ENCODE assay signal across 10 cellular contexts in the genomic region with DNA sequence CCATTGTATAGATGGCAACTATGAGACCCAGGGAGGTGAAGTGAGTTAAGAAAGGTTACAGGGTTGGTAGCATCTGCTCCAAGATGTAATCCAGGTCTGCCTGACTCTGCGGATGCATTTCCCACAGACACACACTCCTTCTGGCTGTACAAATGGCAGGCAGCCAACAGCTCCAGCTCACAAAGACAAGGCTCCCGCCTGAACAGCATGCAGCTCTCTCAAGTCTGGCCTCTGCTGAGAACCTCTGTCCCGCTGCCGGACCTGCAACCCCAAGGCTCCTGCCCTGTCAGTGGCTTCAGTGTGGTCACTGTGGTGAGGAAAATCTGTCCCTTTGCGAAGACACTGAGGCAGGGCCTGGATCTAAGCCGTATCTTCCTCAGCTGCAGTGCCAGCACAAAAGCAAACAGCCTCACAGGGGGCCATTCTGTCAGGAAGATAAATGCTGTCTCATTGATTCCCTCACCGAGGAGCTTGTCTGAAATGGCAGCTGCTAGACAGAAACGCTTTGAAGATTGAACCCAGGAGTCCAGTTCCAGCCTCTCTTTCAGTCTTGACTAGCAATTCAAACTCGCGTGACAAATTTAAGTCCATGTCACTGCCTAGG.
A peak's percentile ranks its signal among the peaks of the same experiment; 100 is the strongest.
DNase-seq lines count a peak whose midpoint lies in the region; ATAC-seq, FAIRE-seq and TF ChIP-seq lines count a peak whose summit lies in the region.
"Had no signal": no experiment of that assay in that cellular context is flagged by ENCODE, and none has a peak within 500 bp of the region (broad histone marks: within the 10 kb centered on the region; RNA-seq: fewer than 3 reads in every experiment).

No MANE protein-coding gene starts in this region.

- intact Hi-C loops in right lobe of liver (cut with DNase I) = loop anchor here in 1 of 2 donors (10.0 kb wide), 1 partner anchor 618 kb away; no protein-coding TSS in a partner anchor
- intact Hi-C loops in HepG2 (cut with micrococcal nuclease; ENCODE audit: unreplicated experiment) = loop anchor here (5.0 kb wide), 1 partner anchor 1025 kb away; no protein-coding TSS in a partner anchor
- intact Hi-C loops in right cardiac atrium (cut with DNase I) = loop anchor here in 1 of 4 donors (5.0 kb wide), 1 partner anchor 620 kb away; no protein-coding TSS in a partner anchor

- TF ChIP-seq POLR2A in right lobe of liver (IDR thresholded peaks at IDR 0.05) (no peak), HepG2 (IDR thresholded peaks at IDR 0.05; ENCODE audit: insufficient read depth in 1 of 2, low read depth in 2 of 2, low read length in 2 of 2) (no peak)

- no peaks in the 10 kb centered on the region for H3K4me1 Mint-ChIP-seq in progenitor cell of endocrine pancreas (ENCODE audit: low read depth)
- peaks cover 2 to 5% (median 2%) of the 10 kb centered on the region in 4 donors for H3K4me1 Mint-ChIP-seq in naive thymus-derived CD8-positive, alpha-beta T cell

- peaks cover 25% of the 10 kb centered on the region for H3K27me3 Mint-ChIP-seq in progenitor cell of endocrine pancreas
- peaks cover 23 to 53% (median 32%) of the 10 kb centered on the region in 5 donors for H3K27me3 Mint-ChIP-seq in naive thymus-derived CD8-positive, alpha-beta T cell

- H3K9ac ChIP-seq in HepG2 (ENCODE audit: insufficient read depth, low read depth, low read length) (no peak overlapping the region), SK-N-SH (no peak overlapping the region)

- FAIRE-seq in HepG2 (lab: Jason Lieb, UNC) = no peak

- H3K4me2 ChIP-seq in HepG2 (ENCODE audit: low read depth, low read length) = no peak overlapping the region
- no peak overlapping the region for H3K4me2 ChIP-seq in SK-N-SH

- in situ Hi-C loops in HepG2 (cut with HindIII; ENCODE audit: extremely low pct_ligation_motif_present, low pct_unique_long_range_greater_than_20kb) = loop anchor here (5.0 to 25.0 kb wide), 3 partner anchors 95 to 620 kb away; no protein-coding TSS in a partner anchor

- no peak for TF ChIP-seq CTCF in right lobe of liver (IDR thresholded peaks at IDR 0.05)
- no peak for TF ChIP-seq CTCF in HepG2 (CRISPR knock-in tag; IDR thresholded peaks at IDR 0.05)
- no peak for TF ChIP-seq CTCF in SK-N-SH (IDR thresholded peaks at IDR 0.05)
- TF ChIP-seq CTCF in progenitor cell of endocrine pancreas (IDR thresholded peaks at IDR 0.05; ENCODE audit: unreplicated experiment) = no peak

- POLR2A ChIA-PET in HepG2 (lab: Yijun Ruan, JAX) = no interaction called here
- POLR2A ChIA-PET in SK-N-SH (lab: Yijun Ruan, JAX) = no interaction called here
- POLR2A ChIA-PET in naive thymus-derived CD8-positive, alpha-beta T cell (lab: Charles Lee) = no interaction called here

- ATAC-seq in right lobe of liver (no peak), HepG2 (no peak), right cardiac atrium (peak in 1 of 2 donors; percentile 28), GM18868 (IDR thresholded peaks at IDR 0.05; ENCODE audit: unreplicated experiment) (no peak)
- no peak for ATAC-seq in naive thymus-derived CD8-positive, alpha-beta T cell
- ATAC-seq: HCT116 had no signal

- no peak overlapping the region for H3K4me3 ChIP-seq in right lobe of liver
- no peak overlapping the region for H3K4me3 ChIP-seq in HepG2 (replicated peaks in 1 of 3; ENCODE audit: insufficient read depth in 1 of 3, low read depth in 2 of 3, low read length in 3 of 3)
- H3K4me3 ChIP-seq in SK-N-SH (ENCODE audit: low read depth in 2 of 2, low read length in 1 of 2) = no peak overlapping the region
- no peak overlapping the region for H3K4me3 ChIP-seq in right cardiac atrium (ENCODE audit: low read length)
- H3K4me3 ChIP-seq: spleen had no signal

- H3K4me3 Mint-ChIP-seq in progenitor cell of endocrine pancreas (ENCODE audit: low read depth) = no peak overlapping the region
- no peak overlapping the region for H3K4me3 Mint-ChIP-seq in naive thymus-derived CD8-positive, alpha-beta T cell

- H2AFZ ChIP-seq in HepG2 (ENCODE audit: low read length) (no peak overlapping the region), SK-N-SH (ENCODE audit: low read depth) (no peak overlapping the region)

- CTCF ChIA-PET in HepG2 (lab: Yijun Ruan, JAX; ENCODE audit: low intra/inter-chr PET ratio, low total read pairs) = no interaction called here
- CTCF ChIA-PET in SK-N-SH (lab: Yijun Ruan, JAX) = interaction anchor here (0.6 to 3.6 kb wide), 14 partner anchors 37 to 1714 kb away, joined by 3 to 34 read pairs (median 4); partner anchors contain the start of gene DCC

- peaks cover 1% of the 10 kb centered on the region for H3K36me3 Mint-ChIP-seq in progenitor cell of endocrine pancreas (ENCODE audit: insufficient read depth)
- H3K36me3 Mint-ChIP-seq in naive thymus-derived CD8-positive, alpha-beta T cell = peaks cover 0 to 4% (median 0%) of the 10 kb centered on the region in 3 donors

- DNase-seq in right lobe of liver = peak in 2 of 3 donors; percentile 34 to 57
- no peak for DNase-seq in HepG2 (ENCODE audit: low spot score)
- DNase-seq in SK-N-SH = peak; percentile 58
- DNase-seq in right cardiac atrium = peak; percentile 27 to 57 (median 54)
- no peak for DNase-seq in progenitor cell of endocrine pancreas (ENCODE audit: low spot score, unreplicated experiment)
- no peak for DNase-seq in AG08395 (ENCODE audit: low spot score)
- no peak for DNase-seq in naive thymus-derived CD8-positive, alpha-beta T cell
- DNase-seq: spleen had no signal

- peaks cover 6% of the 10 kb centered on the region for H3K9me3 Mint-ChIP-seq in progenitor cell of endocrine pancreas (ENCODE audit: low read depth)
- peaks cover 0 to 10% (median 2%) of the 10 kb centered on the region in 9 donors for H3K9me3 Mint-ChIP-seq in naive thymus-derived CD8-positive, alpha-beta T cell

- H3F3A ChIP-seq in SK-N-SH (replicated peaks; ENCODE audit: insufficient read depth) = no peaks in the 10 kb centered on the region

- no peaks in the 10 kb centered on the region for H3K9me2 ChIP-seq in SK-N-SH

- no peak for TF ChIP-seq RAD21 in HepG2 (CRISPR knock-in tag; IDR thresholded peaks at IDR 0.05)
- peak; percentile 32 for TF ChIP-seq RAD21 in SK-N-SH (IDR thresholded peaks at IDR 0.05; ENCODE audit: low read length)

- no peak for TF ChIP-seq EP300 in HepG2 (IDR thresholded peaks at IDR 0.05; ENCODE audit: low read depth in 2 of 2, low read length in 2 of 2)
- TF ChIP-seq EP300 in HepG2 (CRISPR knock-in tag; IDR thresholded peaks at IDR 0.05; ENCODE audit: borderline replicate concordance) = no peak
- TF ChIP-seq EP300 in SK-N-SH (IDR thresholded peaks at IDR 0.05; ENCODE audit: borderline replicate concordance in 1 of 2, low read depth in 1 of 2, low read length in 1 of 2) = peak in 1 of 2 experiments; percentile 47; a peak in 1 of 4 replicates

- no TSS peak for BruUV-seq in HepG2 (replicated peaks; lab: Mats Ljungman, UMichigan)

- 43% methylated on average over 5 of the region's 10 CpGs for WGBS in right lobe of liver (ENCODE audit: insufficient coverage, low coverage, low lambda C conversion rate, missing lambda C conversion rate)
- 19% methylated on average over 7 of the region's 10 CpGs for WGBS in HepG2 (ENCODE audit: low lambda C conversion rate)
- 28% methylated on average over 8 of the region's 10 CpGs for WGBS in SK-N-SH (ENCODE audit: low lambda C conversion rate)
- 23% methylated on average over 10 of the region's 10 CpGs for WGBS in right cardiac atrium

- H3K4me1 ChIP-seq in right lobe of liver (no peaks in the 10 kb centered on the region), HepG2 (ENCODE audit: insufficient read depth, low read length) (no peaks in the 10 kb centered on the region), SK-N-SH (ENCODE audit: control insufficient read depth in 1 of 2, insufficient read depth in 2 of 2, low read depth in 1 of 2, low read length in 1 of 2) (peaks cover 0 to 17% of the 10 kb centered on the region in 2 experiments; a peak in 2 of 4 replicates), right cardiac atrium (ENCODE audit: control insufficient read depth, insufficient read depth, low read length) (no peaks in the 10 kb centered on the region)
- H3K4me1 ChIP-seq: spleen had no signal

- no peaks in the 10 kb centered on the region for H3K36me3 ChIP-seq in right lobe of liver
- no peaks in the 10 kb centered on the region for H3K36me3 ChIP-seq in HepG2 (replicated peaks in 1 of 2; ENCODE audit: control insufficient read depth in 1 of 2, insufficient read depth in 2 of 2, low read length in 2 of 2)
- H3K36me3 ChIP-seq in SK-N-SH (replicated peaks in 1 of 2; ENCODE audit: control insufficient read depth in 1 of 2, insufficient read depth in 2 of 2, low read length in 1 of 2) = no peaks in the 10 kb centered on the region
- H3K36me3 ChIP-seq: spleen had no signal

- H3K9me3 ChIP-seq in right lobe of liver (no peaks in the 10 kb centered on the region), HepG2 (ENCODE audit: low read length) (no peaks in the 10 kb centered on the region), SK-N-SH (no peaks in the 10 kb centered on the region), right cardiac atrium (ENCODE audit: control insufficient read depth, low read length) (no peaks in the 10 kb centered on the region)
- H3K9me3 ChIP-seq: spleen had no signal

- H3K27ac ChIP-seq in right lobe of liver = no peak overlapping the region
- H3K27ac ChIP-seq in HepG2 (ENCODE audit: extremely low read length, insufficient read depth, low read length) = no peak overlapping the region
- peak overlapping the region in 1 of 2 experiments; percentile 58; a peak in 2 of 4 replicates for H3K27ac ChIP-seq in SK-N-SH (ENCODE audit: low read depth in 2 of 2, low read length in 1 of 2)
- no peak overlapping the region for H3K27ac ChIP-seq in right cardiac atrium (ENCODE audit: low read length)
- H3K27ac ChIP-seq: spleen had no signal

- H3K27ac Mint-ChIP-seq in progenitor cell of endocrine pancreas = no peak overlapping the region
- no peak overlapping the region for H3K27ac Mint-ChIP-seq in naive thymus-derived CD8-positive, alpha-beta T cell

- H4K20me1 ChIP-seq in HepG2 (ENCODE audit: insufficient read depth, low read length) (no peaks in the 10 kb centered on the region), SK-N-SH (ENCODE audit: insufficient read depth) (no peaks in the 10 kb centered on the region)

- H3K27me3 ChIP-seq in right lobe of liver = no peaks in the 10 kb centered on the region
- H3K27me3 ChIP-seq in HepG2 (ENCODE audit: control insufficient read depth in 1 of 2, insufficient read depth in 2 of 2, low read length in 2 of 2) = no peaks in the 10 kb centered on the region
- no peaks in the 10 kb centered on the region for H3K27me3 ChIP-seq in SK-N-SH (ENCODE audit: insufficient read depth)
- no peaks in the 10 kb centered on the region for H3K27me3 ChIP-seq in right cardiac atrium (ENCODE audit: control insufficient read depth, insufficient read depth)

- no peaks in the 10 kb centered on the region for H3K79me2 ChIP-seq in HepG2 (ENCODE audit: insufficient read depth, low read length)
- H3K79me2 ChIP-seq in SK-N-SH (ENCODE audit: insufficient read depth) = no peaks in the 10 kb centered on the region

TF ChIP-seq in HepG2, 621 proteins besides CTCF, POLR2A, EP300 and RAD21 (continues in another document):
- no peak for TF ChIP-seq TBX3 (IDR thresholded peaks at IDR 0.05; ENCODE audit: borderline replicate concordance)

TF ChIP-seq in SK-N-SH, 30 proteins besides CTCF, POLR2A, EP300 and RAD21 (continues in another document):
- TF ChIP-seq, protein P1, sequence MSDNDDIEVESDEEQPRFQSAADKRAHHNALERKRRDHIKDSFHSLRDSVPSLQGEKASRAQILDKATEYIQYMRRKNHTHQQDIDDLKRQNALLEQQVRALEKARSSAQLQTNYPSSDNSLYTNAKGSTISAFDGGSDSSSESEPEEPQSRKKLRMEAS (IDR thresholded peaks at IDR 0.05; ENCODE audit: low read depth) = no peak
- peak; percentile 30; the same call in 1 of the 2 replicates for TF ChIP-seq GATA2 (CRISPR knock-in tag; IDR thresholded peaks at IDR 0.05)

Comparison
In these comparisons a context has a peak if more than half of its experiments do, and no peak if none do; other contexts are left out.
1. DNase-seq: peak in right lobe of liver (2 of 3), SK-N-SH (single experiment) and right cardiac atrium (3 of 3); none in HepG2 (single experiment), progenitor cell of endocrine pancreas (single experiment), AG08395 (single experiment) and naive thymus-derived CD8-positive, alpha-beta T cell (0 of 10).